ENCODE assay signal across 2 cellular contexts in genomic region chr14:53956427-53957201, GRCh38.
TF ChIP-seq lines count a peak whose summit lies in the region.

TSS of gene BMP4 (minus strand) at chr14:53956825. CDS start at chr14:53952222, 4,603 bp downstream.

TF ChIP-seq in GM23338, 12 proteins besides CTCF, POLR2A, EP300 and RAD21 (continued from another document):
- TF ChIP-seq CREB1 (CRISPR knock-in tag; IDR thresholded peaks at IDR 0.05; ENCODE audit: low read depth), result 0 out of 2 replicates have a peak, but pooled peaks have one; percentile 15
- TF ChIP-seq, protein P1, sequence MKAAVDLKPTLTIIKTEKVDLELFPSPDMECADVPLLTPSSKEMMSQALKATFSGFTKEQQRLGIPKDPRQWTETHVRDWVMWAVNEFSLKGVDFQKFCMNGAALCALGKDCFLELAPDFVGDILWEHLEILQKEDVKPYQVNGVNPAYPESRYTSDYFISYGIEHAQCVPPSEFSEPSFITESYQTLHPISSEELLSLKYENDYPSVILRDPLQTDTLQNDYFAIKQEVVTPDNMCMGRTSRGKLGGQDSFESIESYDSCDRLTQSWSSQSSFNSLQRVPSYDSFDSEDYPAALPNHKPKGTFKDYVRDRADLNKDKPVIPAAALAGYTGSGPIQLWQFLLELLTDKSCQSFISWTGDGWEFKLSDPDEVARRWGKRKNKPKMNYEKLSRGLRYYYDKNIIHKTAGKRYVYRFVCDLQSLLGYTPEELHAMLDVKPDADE (IDR thresholded peaks at IDR 0.05), result peak; percentile 66
TF ChIP-seq in GM23338: peak in this region for 3.

TF ChIP-seq in WTC11, 78 proteins besides CTCF, POLR2A, EP300 and RAD21 (continued from another document and continues in another):
- TF ChIP-seq, protein P2, sequence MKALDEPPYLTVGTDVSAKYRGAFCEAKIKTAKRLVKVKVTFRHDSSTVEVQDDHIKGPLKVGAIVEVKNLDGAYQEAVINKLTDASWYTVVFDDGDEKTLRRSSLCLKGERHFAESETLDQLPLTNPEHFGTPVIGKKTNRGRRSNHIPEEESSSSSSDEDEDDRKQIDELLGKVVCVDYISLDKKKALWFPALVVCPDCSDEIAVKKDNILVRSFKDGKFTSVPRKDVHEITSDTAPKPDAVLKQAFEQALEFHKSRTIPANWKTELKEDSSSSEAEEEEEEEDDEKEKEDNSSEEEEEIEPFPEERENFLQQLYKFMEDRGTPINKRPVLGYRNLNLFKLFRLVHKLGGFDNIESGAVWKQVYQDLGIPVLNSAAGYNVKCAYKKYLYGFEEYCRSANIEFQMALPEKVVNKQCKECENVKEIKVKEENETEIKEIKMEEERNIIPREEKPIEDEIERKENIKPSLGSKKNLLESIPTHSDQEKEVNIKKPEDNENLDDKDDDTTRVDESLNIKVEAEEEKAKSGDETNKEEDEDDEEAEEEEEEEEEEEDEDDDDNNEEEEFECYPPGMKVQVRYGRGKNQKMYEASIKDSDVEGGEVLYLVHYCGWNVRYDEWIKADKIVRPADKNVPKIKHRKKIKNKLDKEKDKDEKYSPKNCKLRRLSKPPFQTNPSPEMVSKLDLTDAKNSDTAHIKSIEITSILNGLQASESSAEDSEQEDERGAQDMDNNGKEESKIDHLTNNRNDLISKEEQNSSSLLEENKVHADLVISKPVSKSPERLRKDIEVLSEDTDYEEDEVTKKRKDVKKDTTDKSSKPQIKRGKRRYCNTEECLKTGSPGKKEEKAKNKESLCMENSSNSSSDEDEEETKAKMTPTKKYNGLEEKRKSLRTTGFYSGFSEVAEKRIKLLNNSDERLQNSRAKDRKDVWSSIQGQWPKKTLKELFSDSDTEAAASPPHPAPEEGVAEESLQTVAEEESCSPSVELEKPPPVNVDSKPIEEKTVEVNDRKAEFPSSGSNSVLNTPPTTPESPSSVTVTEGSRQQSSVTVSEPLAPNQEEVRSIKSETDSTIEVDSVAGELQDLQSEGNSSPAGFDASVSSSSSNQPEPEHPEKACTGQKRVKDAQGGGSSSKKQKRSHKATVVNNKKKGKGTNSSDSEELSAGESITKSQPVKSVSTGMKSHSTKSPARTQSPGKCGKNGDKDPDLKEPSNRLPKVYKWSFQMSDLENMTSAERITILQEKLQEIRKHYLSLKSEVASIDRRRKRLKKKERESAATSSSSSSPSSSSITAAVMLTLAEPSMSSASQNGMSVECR (CRISPR knock-in tag; IDR thresholded peaks at IDR 0.05; ENCODE audit: borderline replicate concordance), result peak; percentile 82
- TF ChIP-seq SOX15 (CRISPR knock-in tag; IDR thresholded peaks at IDR 0.05) (no peak), OVOL2 (CRISPR knock-in tag; IDR thresholded peaks at IDR 0.05; ENCODE audit: borderline replicate concordance) (no peak), KAT7 (CRISPR knock-in tag; IDR thresholded peaks at IDR 0.05; ENCODE audit: borderline replicate concordance) (no peak; the same call in 1 of the 2 replicates), FOXJ3 (CRISPR knock-in tag; IDR thresholded peaks at IDR 0.05; ENCODE audit: borderline replicate concordance) (0 out of 2 replicates have a peak, but pooled peaks have one; percentile 54), EMX1 (CRISPR knock-in tag; IDR thresholded peaks at IDR 0.05) (no peak), ELF4 (CRISPR knock-in tag; IDR thresholded peaks at IDR 0.05; ENCODE audit: low read depth) (peak; percentile 92; the same call in 1 of the 2 replicates), ZMAT4 (CRISPR knock-in tag; IDR thresholded peaks at IDR 0.05) (no peak), USF2 (CRISPR knock-in tag; IDR thresholded peaks at IDR 0.05) (peak; percentile 67), ZSCAN18 (CRISPR knock-in tag; IDR thresholded peaks at IDR 0.05) (no peak), TP53 (CRISPR knock-in tag; IDR thresholded peaks at IDR 0.05) (peak; percentile 98), ZNF232 (CRISPR knock-in tag; IDR thresholded peaks at IDR 0.05) (peak; percentile 80; the same call in 1 of the 2 replicates), GRHL2 (CRISPR knock-in tag; IDR thresholded peaks at IDR 0.05; ENCODE audit: insufficient replicate concordance, severe bottlenecking) (no peak), FOXP4 (CRISPR knock-in tag; IDR thresholded peaks at IDR 0.05) (peak; percentile 97), ESRRA (CRISPR knock-in tag; IDR thresholded peaks at IDR 0.05; ENCODE audit: borderline replicate concordance) (peak; percentile 96), NFE2L1 (CRISPR knock-in tag; IDR thresholded peaks at IDR 0.05) (peak; percentile 87), HMGA2 (CRISPR knock-in tag; IDR thresholded peaks at IDR 0.05) (no peak), ZNF219 (CRISPR knock-in tag; IDR thresholded peaks at IDR 0.05; ENCODE audit: borderline replicate concordance) (no peak), TCF7 (CRISPR knock-in tag; IDR thresholded peaks at IDR 0.05; ENCODE audit: low read depth) (no peak), GABPB1 (CRISPR knock-in tag; IDR thresholded peaks at IDR 0.05) (peak; percentile 56), IRF2 (CRISPR knock-in tag; IDR thresholded peaks at IDR 0.05; ENCODE audit: borderline replicate concordance, low read depth) (no peak), ZNF671 (CRISPR knock-in tag; IDR thresholded peaks at IDR 0.05) (no peak), NFYB (CRISPR knock-in tag; conservative IDR thresholded peaks at IDR 0.05; ENCODE audit: low read depth) (0 out of 2 replicates have a peak, but pooled peaks have one; percentile 34), ZNF416 (CRISPR knock-in tag; IDR thresholded peaks at IDR 0.05) (no peak)
- TF ChIP-seq, protein P3, sequence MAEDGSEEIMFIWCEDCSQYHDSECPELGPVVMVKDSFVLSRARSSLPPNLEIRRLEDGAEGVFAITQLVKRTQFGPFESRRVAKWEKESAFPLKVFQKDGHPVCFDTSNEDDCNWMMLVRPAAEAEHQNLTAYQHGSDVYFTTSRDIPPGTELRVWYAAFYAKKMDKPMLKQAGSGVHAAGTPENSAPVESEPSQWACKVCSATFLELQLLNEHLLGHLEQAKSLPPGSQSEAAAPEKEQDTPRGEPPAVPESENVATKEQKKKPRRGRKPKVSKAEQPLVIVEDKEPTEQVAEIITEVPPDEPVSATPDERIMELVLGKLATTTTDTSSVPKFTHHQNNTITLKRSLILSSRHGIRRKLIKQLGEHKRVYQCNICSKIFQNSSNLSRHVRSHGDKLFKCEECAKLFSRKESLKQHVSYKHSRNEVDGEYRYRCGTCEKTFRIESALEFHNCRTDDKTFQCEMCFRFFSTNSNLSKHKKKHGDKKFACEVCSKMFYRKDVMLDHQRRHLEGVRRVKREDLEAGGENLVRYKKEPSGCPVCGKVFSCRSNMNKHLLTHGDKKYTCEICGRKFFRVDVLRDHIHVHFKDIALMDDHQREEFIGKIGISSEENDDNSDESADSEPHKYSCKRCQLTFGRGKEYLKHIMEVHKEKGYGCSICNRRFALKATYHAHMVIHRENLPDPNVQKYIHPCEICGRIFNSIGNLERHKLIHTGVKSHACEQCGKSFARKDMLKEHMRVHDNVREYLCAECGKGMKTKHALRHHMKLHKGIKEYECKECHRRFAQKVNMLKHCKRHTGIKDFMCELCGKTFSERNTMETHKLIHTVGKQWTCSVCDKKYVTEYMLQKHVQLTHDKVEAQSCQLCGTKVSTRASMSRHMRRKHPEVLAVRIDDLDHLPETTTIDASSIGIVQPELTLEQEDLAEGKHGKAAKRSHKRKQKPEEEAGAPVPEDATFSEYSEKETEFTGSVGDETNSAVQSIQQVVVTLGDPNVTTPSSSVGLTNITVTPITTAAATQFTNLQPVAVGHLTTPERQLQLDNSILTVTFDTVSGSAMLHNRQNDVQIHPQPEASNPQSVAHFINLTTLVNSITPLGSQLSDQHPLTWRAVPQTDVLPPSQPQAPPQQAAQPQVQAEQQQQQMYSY (CRISPR knock-in tag; IDR thresholded peaks at IDR 0.05), result peak; percentile 67
- TF ChIP-seq, protein P4, sequence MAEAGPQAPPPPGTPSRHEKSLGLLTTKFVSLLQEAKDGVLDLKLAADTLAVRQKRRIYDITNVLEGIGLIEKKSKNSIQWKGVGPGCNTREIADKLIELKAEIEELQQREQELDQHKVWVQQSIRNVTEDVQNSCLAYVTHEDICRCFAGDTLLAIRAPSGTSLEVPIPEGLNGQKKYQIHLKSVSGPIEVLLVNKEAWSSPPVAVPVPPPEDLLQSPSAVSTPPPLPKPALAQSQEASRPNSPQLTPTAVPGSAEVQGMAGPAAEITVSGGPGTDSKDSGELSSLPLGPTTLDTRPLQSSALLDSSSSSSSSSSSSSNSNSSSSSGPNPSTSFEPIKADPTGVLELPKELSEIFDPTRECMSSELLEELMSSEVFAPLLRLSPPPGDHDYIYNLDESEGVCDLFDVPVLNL (CRISPR knock-in tag; IDR thresholded peaks at IDR 0.05; ENCODE audit: borderline replicate concordance, low read depth), result no peak
- TF ChIP-seq, protein P5, sequence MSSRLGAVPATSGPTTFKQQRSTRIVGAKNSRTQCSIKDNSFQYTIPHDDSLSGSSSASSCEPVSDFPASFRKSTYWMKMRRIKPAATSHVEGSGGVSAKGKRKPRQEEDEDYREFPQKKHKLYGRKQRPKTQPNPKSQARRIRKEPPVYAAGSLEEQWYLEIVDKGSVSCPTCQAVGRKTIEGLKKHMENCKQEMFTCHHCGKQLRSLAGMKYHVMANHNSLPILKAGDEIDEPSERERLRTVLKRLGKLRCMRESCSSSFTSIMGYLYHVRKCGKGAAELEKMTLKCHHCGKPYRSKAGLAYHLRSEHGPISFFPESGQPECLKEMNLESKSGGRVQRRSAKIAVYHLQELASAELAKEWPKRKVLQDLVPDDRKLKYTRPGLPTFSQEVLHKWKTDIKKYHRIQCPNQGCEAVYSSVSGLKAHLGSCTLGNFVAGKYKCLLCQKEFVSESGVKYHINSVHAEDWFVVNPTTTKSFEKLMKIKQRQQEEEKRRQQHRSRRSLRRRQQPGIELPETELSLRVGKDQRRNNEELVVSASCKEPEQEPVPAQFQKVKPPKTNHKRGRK (CRISPR knock-in tag; IDR thresholded peaks at IDR 0.05; ENCODE audit: borderline replicate concordance), result no peak
- TF ChIP-seq, protein P6, sequence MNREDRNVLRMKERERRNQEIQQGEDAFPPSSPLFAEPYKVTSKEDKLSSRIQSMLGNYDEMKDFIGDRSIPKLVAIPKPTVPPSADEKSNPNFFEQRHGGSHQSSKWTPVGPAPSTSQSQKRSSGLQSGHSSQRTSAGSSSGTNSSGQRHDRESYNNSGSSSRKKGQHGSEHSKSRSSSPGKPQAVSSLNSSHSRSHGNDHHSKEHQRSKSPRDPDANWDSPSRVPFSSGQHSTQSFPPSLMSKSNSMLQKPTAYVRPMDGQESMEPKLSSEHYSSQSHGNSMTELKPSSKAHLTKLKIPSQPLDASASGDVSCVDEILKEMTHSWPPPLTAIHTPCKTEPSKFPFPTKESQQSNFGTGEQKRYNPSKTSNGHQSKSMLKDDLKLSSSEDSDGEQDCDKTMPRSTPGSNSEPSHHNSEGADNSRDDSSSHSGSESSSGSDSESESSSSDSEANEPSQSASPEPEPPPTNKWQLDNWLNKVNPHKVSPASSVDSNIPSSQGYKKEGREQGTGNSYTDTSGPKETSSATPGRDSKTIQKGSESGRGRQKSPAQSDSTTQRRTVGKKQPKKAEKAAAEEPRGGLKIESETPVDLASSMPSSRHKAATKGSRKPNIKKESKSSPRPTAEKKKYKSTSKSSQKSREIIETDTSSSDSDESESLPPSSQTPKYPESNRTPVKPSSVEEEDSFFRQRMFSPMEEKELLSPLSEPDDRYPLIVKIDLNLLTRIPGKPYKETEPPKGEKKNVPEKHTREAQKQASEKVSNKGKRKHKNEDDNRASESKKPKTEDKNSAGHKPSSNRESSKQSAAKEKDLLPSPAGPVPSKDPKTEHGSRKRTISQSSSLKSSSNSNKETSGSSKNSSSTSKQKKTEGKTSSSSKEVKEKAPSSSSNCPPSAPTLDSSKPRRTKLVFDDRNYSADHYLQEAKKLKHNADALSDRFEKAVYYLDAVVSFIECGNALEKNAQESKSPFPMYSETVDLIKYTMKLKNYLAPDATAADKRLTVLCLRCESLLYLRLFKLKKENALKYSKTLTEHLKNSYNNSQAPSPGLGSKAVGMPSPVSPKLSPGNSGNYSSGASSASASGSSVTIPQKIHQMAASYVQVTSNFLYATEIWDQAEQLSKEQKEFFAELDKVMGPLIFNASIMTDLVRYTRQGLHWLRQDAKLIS (CRISPR knock-in tag; IDR thresholded peaks at IDR 0.05; ENCODE audit: borderline replicate concordance), result peak; percentile 81; the same call in 1 of the 2 replicates
- TF ChIP-seq, protein P7, sequence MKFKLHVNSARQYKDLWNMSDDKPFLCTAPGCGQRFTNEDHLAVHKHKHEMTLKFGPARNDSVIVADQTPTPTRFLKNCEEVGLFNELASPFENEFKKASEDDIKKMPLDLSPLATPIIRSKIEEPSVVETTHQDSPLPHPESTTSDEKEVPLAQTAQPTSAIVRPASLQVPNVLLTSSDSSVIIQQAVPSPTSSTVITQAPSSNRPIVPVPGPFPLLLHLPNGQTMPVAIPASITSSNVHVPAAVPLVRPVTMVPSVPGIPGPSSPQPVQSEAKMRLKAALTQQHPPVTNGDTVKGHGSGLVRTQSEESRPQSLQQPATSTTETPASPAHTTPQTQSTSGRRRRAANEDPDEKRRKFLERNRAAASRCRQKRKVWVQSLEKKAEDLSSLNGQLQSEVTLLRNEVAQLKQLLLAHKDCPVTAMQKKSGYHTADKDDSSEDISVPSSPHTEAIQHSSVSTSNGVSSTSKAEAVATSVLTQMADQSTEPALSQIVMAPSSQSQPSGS (CRISPR knock-in tag; IDR thresholded peaks at IDR 0.05; ENCODE audit: borderline replicate concordance, low read depth), result no peak
